20 cellular contexts compared by ENCODE assay signal in the genomic region with DNA sequence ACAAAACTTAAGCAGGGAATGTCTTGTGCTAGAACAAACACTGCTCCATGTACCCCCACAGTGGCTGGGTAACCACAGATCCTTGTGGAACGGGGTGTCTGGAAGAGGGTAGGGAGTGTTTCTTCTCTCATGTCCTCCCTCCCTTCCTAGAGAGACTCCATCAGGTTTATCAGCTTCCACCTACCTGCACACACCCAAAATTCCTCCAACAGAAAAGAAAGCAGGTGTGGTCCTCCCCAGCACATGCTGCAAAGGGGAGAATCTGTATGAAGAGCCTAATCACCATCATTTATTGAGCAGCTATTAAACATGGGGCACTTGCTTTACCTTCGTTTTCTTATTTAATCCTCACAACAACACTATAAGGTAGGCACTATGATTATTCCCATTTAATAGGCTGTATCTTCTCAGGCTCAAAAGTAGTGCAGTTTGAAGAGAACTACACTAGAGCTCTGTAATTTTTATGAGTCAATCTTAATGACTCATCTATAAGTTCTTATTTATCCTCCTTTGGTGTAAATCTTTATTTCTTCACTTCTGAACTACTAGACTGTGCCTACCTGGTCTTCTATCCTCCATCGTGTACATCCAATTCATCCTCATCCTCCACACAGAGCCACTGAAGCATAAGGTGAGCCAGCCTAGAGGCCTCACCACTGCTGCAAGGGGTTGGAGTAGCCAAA. TPM values are rescaled to one million over a fixed set of nuclear protein-coding genes. Genes with fewer than 3 reads are reported as not detected.
"Had no signal": no experiment of that assay in that cellular context is flagged by ENCODE, and none has a peak within 500 bp of the region (broad histone marks: within the 10 kb centered on the region; RNA-seq: fewer than 3 reads in every experiment).

No MANE protein-coding gene starts in this region.

- H3K4me3 ChIP-seq: adrenal gland, ovary, right lobe of liver, stomach, vagina had no signal

- H3K9me3 ChIP-seq: adrenal gland, ovary, right lobe of liver, stomach, vagina had no signal

- ATAC-seq: activated naive CD4-positive, alpha-beta T cell treated with anti-CD3 and anti-CD28 coated beads, Interleukin-2, amount 50 U/mL, for 72 hours; naive thymus-derived CD4-positive, alpha-beta T cell; right lobe of liver; stimulated activated effector memory CD8-positive, alpha-beta T cell treated with anti-CD3 and anti-CD28 coated beads, Interleukin-12 subunit alpha, Interleukin-12 subunit beta, amount 100 ng/mL, for 72 hours; T-helper 17 cell had no signal

- DNase-seq: activated CD4-positive, alpha-beta T cell treated with anti-CD3 and anti-CD28 coated beads for 1 hour; activated CD4-positive, alpha-beta T cell treated with anti-CD3 and anti-CD28 coated beads, Interleukin-2, amount 50 U/mL, for 4 hours; activated gamma-delta T cell; adrenal gland; effector CD4-positive, alpha-beta T cell; mesenchymal stem cell; naive thymus-derived CD4-positive, alpha-beta T cell; ovary; right lobe of liver; stimulated activated CD4-positive, alpha-beta T cell treated with anti-CD3 and anti-CD28 coated beads, Interleukin-4, amount 100 ng/mL, for 24 hours; stomach; T-helper 17 cell; trophoblast cell; WERI-Rb-1 had no signal

- H3K4me1 ChIP-seq: adrenal gland, right lobe of liver, stomach, vagina had no signal

- H3K27ac ChIP-seq: adrenal gland, epithelial cell of prostate, ovary, right lobe of liver, stomach, vagina, WERI-Rb-1 had no signal

- FAIRE-seq: astrocyte, frontal cortex had no signal

- H3K36me3 ChIP-seq: adrenal gland, ovary, right lobe of liver, stomach, vagina, WERI-Rb-1 had no signal

- H3K27me3 ChIP-seq: adrenal gland, ovary, right lobe of liver, stomach, vagina had no signal

RNA-seq across cellular contexts. Expression of gene TRPM6, which starts 33.4 kb away (rescaled TPM):
- polyA plus RNA-seq: naive thymus-derived CD4-positive, alpha-beta T cell had no signal
